In the genomic region with DNA sequence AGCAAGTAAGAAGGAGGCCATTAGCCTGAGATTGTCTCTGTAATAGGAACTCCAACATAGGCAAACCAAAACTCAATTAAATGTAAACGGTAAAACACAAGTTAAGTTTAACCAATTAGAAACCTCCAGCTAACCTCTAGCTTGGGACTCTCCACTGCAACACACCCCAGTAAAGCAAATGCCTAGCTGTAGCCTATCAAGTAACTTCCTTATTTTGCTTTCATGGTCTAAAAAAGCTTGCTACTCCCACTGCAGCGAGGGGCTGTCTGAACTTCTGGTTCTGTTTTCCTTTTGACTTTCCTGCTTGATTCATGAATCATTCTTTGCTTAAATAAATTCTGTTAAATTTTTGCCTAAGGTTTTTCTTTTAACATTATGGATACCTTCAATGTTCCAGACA, we compare ENCODE assay signal across 15 cellular contexts. TPM values are rescaled to one million over a fixed set of nuclear protein-coding genes. Genes with fewer than 3 reads are reported as not detected.
DNase-seq lines count a peak whose midpoint lies in the region; ATAC-seq and TF ChIP-seq lines count a peak whose summit lies in the region.
"Had no signal": no experiment of that assay in that cellular context is flagged by ENCODE, and none has a peak within 500 bp of the region (broad histone marks: within the 10 kb centered on the region; RNA-seq: fewer than 3 reads in every experiment).

No MANE protein-coding gene starts in this region.

- peaks cover 4% of the 10 kb centered on the region for H3K27me3 Mint-ChIP-seq in CD4-positive, alpha-beta T cell
- peaks cover 4% of the 10 kb centered on the region for H3K27me3 Mint-ChIP-seq in activated CD8-positive, alpha-beta memory T cell treated with anti-CD3 and anti-CD28 coated beads, Interleukin-2, amount 10 ng/mL, durations not matched to agents 7 days and 5 days
- H3K27me3 Mint-ChIP-seq: activated CD4-positive, alpha-beta memory T cell treated with anti-CD3 and anti-CD28 coated beads for 36 hours had no signal

- no peak for TF ChIP-seq CTCF in CD4-positive, alpha-beta T cell (IDR thresholded peaks at IDR 0.05)

- no peak overlapping the region for H3K4me3 ChIP-seq in MG63
- H3K4me3 ChIP-seq: colonic mucosa, upper lobe of left lung had no signal

- no peaks in the 10 kb centered on the region for H3K36me3 Mint-ChIP-seq in CD4-positive, alpha-beta T cell (ENCODE audit: low read depth)
- H3K36me3 Mint-ChIP-seq in activated CD8-positive, alpha-beta memory T cell treated with anti-CD3 and anti-CD28 coated beads, Interleukin-2, amount 10 ng/mL, durations not matched to agents 7 days and 5 days: no peaks in the 10 kb centered on the region
- H3K36me3 Mint-ChIP-seq: activated CD4-positive, alpha-beta memory T cell treated with anti-CD3 and anti-CD28 coated beads for 36 hours; naive thymus-derived CD8-positive, alpha-beta T cell had no signal

- no peaks in the 10 kb centered on the region for H3K36me3 ChIP-seq in MG63
- H3K36me3 ChIP-seq: colonic mucosa, upper lobe of left lung had no signal

- no peak overlapping the region for H3K27ac Mint-ChIP-seq in CD4-positive, alpha-beta T cell
- no peak overlapping the region for H3K27ac Mint-ChIP-seq in activated CD8-positive, alpha-beta memory T cell treated with anti-CD3 and anti-CD28 coated beads, Interleukin-2, amount 10 ng/mL, durations not matched to agents 7 days and 5 days
- H3K27ac Mint-ChIP-seq: activated CD4-positive, alpha-beta memory T cell treated with anti-CD3 and anti-CD28 coated beads for 36 hours; naive thymus-derived CD8-positive, alpha-beta T cell had no signal

- H3K4me1 Mint-ChIP-seq in CD4-positive, alpha-beta T cell (ENCODE audit: low read depth): no peaks in the 10 kb centered on the region
- no peaks in the 10 kb centered on the region for H3K4me1 Mint-ChIP-seq in activated CD8-positive, alpha-beta memory T cell treated with anti-CD3 and anti-CD28 coated beads, Interleukin-2, amount 10 ng/mL, durations not matched to agents 7 days and 5 days
- H3K4me1 Mint-ChIP-seq: naive thymus-derived CD8-positive, alpha-beta T cell had no signal

- H3K27me3 ChIP-seq in CD4-positive, alpha-beta T cell (ENCODE audit: control insufficient read depth, insufficient read depth, low read length): no peaks in the 10 kb centered on the region
- H3K27me3 ChIP-seq in MG63: no peaks in the 10 kb centered on the region
- H3K27me3 ChIP-seq: colonic mucosa, upper lobe of left lung had no signal

- H3K9me3 ChIP-seq in CD4-positive, alpha-beta T cell (ENCODE audit: control insufficient read depth, low read length): no peaks in the 10 kb centered on the region
- no peaks in the 10 kb centered on the region for H3K9me3 ChIP-seq in MG63
- H3K9me3 ChIP-seq: colonic mucosa, upper lobe of left lung had no signal

- peaks cover 5% of the 10 kb centered on the region for H3K9me3 Mint-ChIP-seq in CD4-positive, alpha-beta T cell
- H3K9me3 Mint-ChIP-seq in activated CD8-positive, alpha-beta memory T cell treated with anti-CD3 and anti-CD28 coated beads, Interleukin-2, amount 10 ng/mL, durations not matched to agents 7 days and 5 days (ENCODE audit: low read depth): no peaks in the 10 kb centered on the region
- H3K9me3 Mint-ChIP-seq: activated CD4-positive, alpha-beta memory T cell treated with anti-CD3 and anti-CD28 coated beads for 36 hours had no signal

- intact Hi-C loops in CD4-positive, alpha-beta T cell (cut with DNase I, micrococcal nuclease): no loop called here

- no peak overlapping the region for H3K4me3 Mint-ChIP-seq in CD4-positive, alpha-beta T cell
- H3K4me3 Mint-ChIP-seq in activated CD8-positive, alpha-beta memory T cell treated with anti-CD3 and anti-CD28 coated beads, Interleukin-2, amount 10 ng/mL, durations not matched to agents 7 days and 5 days: no peak overlapping the region
- H3K4me3 Mint-ChIP-seq: activated CD4-positive, alpha-beta memory T cell treated with anti-CD3 and anti-CD28 coated beads for 36 hours; naive thymus-derived CD8-positive, alpha-beta T cell had no signal

- CTCF ChIA-PET in CD4-positive, alpha-beta T cell (lab: Charles Lee): no interaction called here
- CTCF ChIA-PET in activated CD8-positive, alpha-beta memory T cell treated with anti-CD3 and anti-CD28 coated beads, Interleukin-2, amount 10 ng/mL, durations not matched to agents 7 days and 5 days (lab: Charles Lee): no interaction called here

- POLR2A ChIA-PET in CD4-positive, alpha-beta T cell (lab: Charles Lee): no interaction called here

- ATAC-seq in GM18499 (IDR thresholded peaks at IDR 0.05; ENCODE audit: insufficient read depth, unreplicated experiment): peak; percentile 90
- peak; percentile 58 for ATAC-seq in GM21381 (IDR thresholded peaks at IDR 0.05; ENCODE audit: unreplicated experiment)
- peak; percentile 81 for ATAC-seq in HG03095 (IDR thresholded peaks at IDR 0.05; ENCODE audit: unreplicated experiment)
- no peak for ATAC-seq in CD4-positive, alpha-beta T cell (ENCODE audit: poor library complexity)
- no peak for ATAC-seq in activated CD8-positive, alpha-beta memory T cell treated with anti-CD3 and anti-CD28 coated beads, Interleukin-2, amount 10 ng/mL, durations not matched to agents 7 days and 5 days
- ATAC-seq: naive thymus-derived CD8-positive, alpha-beta T cell had no signal

- H3K27ac ChIP-seq in CD4-positive, alpha-beta T cell (ENCODE audit: low read depth, low read length): no peak overlapping the region
- H3K27ac ChIP-seq: colonic mucosa, upper lobe of left lung had no signal

- DNase-seq in NOMO-1 treated with dmso at 0.1 percent for 144 hours (lab: John Stamatoyannopoulos, UW; ENCODE audit: unreplicated experiment): peak; percentile 57
- no peak for DNase-seq in C1 segment of cervical spinal cord (lab: John Stamatoyannopoulos, UW)
- no peak for DNase-seq in CD4-positive, alpha-beta T cell
- no peak for DNase-seq in MG63
- no peak for DNase-seq in activated CD8-positive, alpha-beta memory T cell treated with anti-CD3 and anti-CD28 coated beads, Interleukin-2, amount 10 ng/mL, durations not matched to agents 7 days and 5 days
- DNase-seq: activated CD4-positive, alpha-beta memory T cell treated with anti-CD3 and anti-CD28 coated beads for 36 hours; activated naive CD4-positive, alpha-beta T cell treated with anti-CD3 and anti-CD28 coated beads, Interleukin-2, amount 50 U/mL, for 16 hours; colonic mucosa; MM.1S; naive thymus-derived CD8-positive, alpha-beta T cell; NCI-H524 treated with DMSO at 0.1 percent for 48 hours; upper lobe of left lung had no signal

RNA-seq across cellular contexts. Expression of a gene that starts 24.4 kb away (rescaled TPM):
- total RNA-seq in CD4-positive, alpha-beta T cell: not detected
- 6.0 TPM in 1 of 2 replicates, not detected in the other for total RNA-seq in MG63 (2014; rRNA removed; shearing (Covaris generic); ENCODE audit: low replicate concordance)
- total RNA-seq in activated CD8-positive, alpha-beta memory T cell treated with anti-CD3 and anti-CD28 coated beads, Interleukin-2, amount 10 ng/mL, durations not matched to agents 7 days and 5 days: not detected
- total RNA-seq: activated CD4-positive, alpha-beta memory T cell treated with anti-CD3 and anti-CD28 coated beads for 36 hours; colonic mucosa; naive thymus-derived CD8-positive, alpha-beta T cell; upper lobe of left lung had no signal

RNA-seq across cellular contexts. Expression of a gene that starts 52.2 kb away (rescaled TPM):
- not detected for total RNA-seq in CD4-positive, alpha-beta T cell
- not detected in 2 replicates for total RNA-seq in MG63 (2014; rRNA removed; shearing (Covaris generic); ENCODE audit: low replicate concordance)
- total RNA-seq in activated CD8-positive, alpha-beta memory T cell treated with anti-CD3 and anti-CD28 coated beads, Interleukin-2, amount 10 ng/mL, durations not matched to agents 7 days and 5 days: not detected
- total RNA-seq: activated CD4-positive, alpha-beta memory T cell treated with anti-CD3 and anti-CD28 coated beads for 36 hours; naive thymus-derived CD8-positive, alpha-beta T cell had no signal

Comparison
In these comparisons a context has a peak if more than half of its experiments do, and no peak if none do; other contexts are left out.
1. ATAC-seq: peak in GM18499 (single experiment), GM21381 (single experiment) and HG03095 (single experiment); none in CD4-positive, alpha-beta T cell (single experiment) and activated CD8-positive, alpha-beta memory T cell treated with anti-CD3 and anti-CD28 coated beads, Interleukin-2, amount 10 ng/mL, durations not matched to agents 7 days and 5 days (single experiment).